9 cellular contexts compared by ENCODE assay signal in genomic region chr2:38690499-38691420, GRCh38. TPM values are rescaled to one million over a fixed set of nuclear protein-coding genes. Genes with fewer than 3 reads are reported as not detected.
DNase-seq lines count a peak whose midpoint lies in the region; TF ChIP-seq lines count a peak whose summit lies in the region.
"Had no signal": no experiment of that assay in that cellular context is flagged by ENCODE, and none has a peak within 500 bp of the region (broad histone marks: within the 10 kb centered on the region; RNA-seq: fewer than 3 reads in every experiment).

No MANE protein-coding gene starts in this region.

- H3K27me3 ChIP-seq in spleen (replicated peaks in 1 of 7) = no peaks in the 10 kb centered on the region

- intact Hi-C loops in spleen (cut with DNase I; ENCODE audit: low total_unique reads) = no loop called here

- H3K36me3 ChIP-seq in spleen = peaks cover 0 to 100% (median 10%) of the 10 kb centered on the region in 6 donors

- peaks cover 0 to 12% (median 8%) of the 10 kb centered on the region in 6 donors for H3K4me1 ChIP-seq in spleen

- H3K27me3 Mint-ChIP-seq in glutamatergic neuron (ENCODE audit: unreplicated experiment) = no peaks in the 10 kb centered on the region
- H3K27me3 Mint-ChIP-seq: naive B cell had no signal

- 82 to 93% (median 88%) methylated on average over 8 of the region's 8 CpGs for WGBS in spleen, 5 donors

- H3K36me3 Mint-ChIP-seq in glutamatergic neuron (ENCODE audit: unreplicated experiment) = no peaks in the 10 kb centered on the region

- H3K4me1 Mint-ChIP-seq in glutamatergic neuron (ENCODE audit: low read depth, unreplicated experiment) = no peaks in the 10 kb centered on the region

- H3K9me3 Mint-ChIP-seq in glutamatergic neuron (ENCODE audit: unreplicated experiment) = peaks cover 2% of the 10 kb centered on the region
- H3K9me3 Mint-ChIP-seq: naive B cell had no signal

- DNase-seq in DMS 273 (lab: John Stamatoyannopoulos, UW; ENCODE audit: unreplicated experiment) = peak; percentile 87
- peak; percentile 68 for DNase-seq in NCI-H1694 treated with DMSO at 0.1 percent for 48 hours (lab: John Stamatoyannopoulos, UW)
- peak; percentile 27 to 66 for DNase-seq in T47D (ENCODE audit: low read depth in 1 of 2, low spot score in 1 of 2)
- DNase-seq in non-pigmented ciliary epithelial cell (ENCODE audit: low read depth) = peak; percentile 88
- DNase-seq in glutamatergic neuron = no peak
- DNase-seq in NCI-H1105 treated with DMSO at 0.1 percent for 48 hours (lab: John Stamatoyannopoulos, UW) = no peak
- DNase-seq in spleen = no peak
- DNase-seq in NCI-H1092 (lab: John Stamatoyannopoulos, UW) = no peak
- DNase-seq: naive B cell had no signal

- no peaks in the 10 kb centered on the region for H3K9me3 ChIP-seq in spleen

- in situ Hi-C loops in T47D (cut with HindIII; ENCODE audit: low pct_unique_long_range_greater_than_20kb, low sequenced_read_pairs) = no loop called here

- TF ChIP-seq CTCF in glutamatergic neuron (IDR thresholded peaks at IDR 0.05; ENCODE audit: partially characterized antibody, unreplicated experiment) (no peak), spleen (IDR thresholded peaks at IDR 0.05 in 8 of 11, conservative IDR thresholded peaks at IDR 0.05 in 3 of 11) (no peak)

- no peak overlapping the region for H3K27ac ChIP-seq in spleen

- no peak for TF ChIP-seq POLR2A in spleen (IDR thresholded peaks at IDR 0.05)

- no peak overlapping the region for H3K27ac Mint-ChIP-seq in glutamatergic neuron (ENCODE audit: unreplicated experiment)

- H3K4me3 ChIP-seq in spleen = no peak overlapping the region

- no peak overlapping the region for H3K4me3 Mint-ChIP-seq in glutamatergic neuron (ENCODE audit: unreplicated experiment)
- H3K4me3 Mint-ChIP-seq: naive B cell had no signal

RNA-seq across cellular contexts. Expression of gene GALM, which starts 24.8 kb away (rescaled TPM):
- total RNA-seq in glutamatergic neuron (ENCODE audit: unreplicated experiment) (1.0 TPM), spleen (10 to 100 TPM in 4 of 7 donors, 1 to 10 TPM in 3; 5.8 to 22.7 (median 10.1) TPM)
- 1 to 10 TPM; 5.2 to 6.6 (median 6.3) TPM for polyA plus RNA-seq in spleen

Comparison
In these comparisons a context has a peak if more than half of its experiments do, and no peak if none do; other contexts are left out.
1. DNase-seq: peak in DMS 273 (single experiment), NCI-H1694 treated with DMSO at 0.1 percent for 48 hours (single experiment), T47D (2 of 2) and non-pigmented ciliary epithelial cell (single experiment); none in glutamatergic neuron (single experiment), NCI-H1105 treated with DMSO at 0.1 percent for 48 hours (single experiment), spleen (single experiment) and NCI-H1092 (single experiment).